ENCODE assay signal across 8 cellular contexts in genomic region chr5:88140863-88141694, GRCh38.
A peak's percentile ranks its signal among the peaks of the same experiment; 100 is the strongest.
DNase-seq lines count a peak whose midpoint lies in the region; ATAC-seq and TF ChIP-seq lines count a peak whose summit lies in the region.

No MANE protein-coding gene starts in this region.

- H3K9me3 Mint-ChIP-seq in natural killer cell, result no peaks in the 10 kb centered on the region
- H3K9me3 Mint-ChIP-seq in stimulated activated memory B cell treated with anti-CD40 and anti-IgM and Interleukin-4, amounts not matched to agents 10 μg/mL and 1 μg/mL and 100 μg/mL, for 72 hours, result no peaks in the 10 kb centered on the region

- no peak overlapping the region for H3K4me3 Mint-ChIP-seq in natural killer cell
- H3K4me3 Mint-ChIP-seq in stimulated activated memory B cell treated with anti-CD40 and anti-IgM and Interleukin-4, amounts not matched to agents 10 μg/mL and 1 μg/mL and 100 μg/mL, for 72 hours, result no peak overlapping the region

- H3K4me1 Mint-ChIP-seq in natural killer cell, result peaks cover 15 to 19% of the 10 kb centered on the region in 2 donors
- H3K4me1 Mint-ChIP-seq in stimulated activated memory B cell treated with anti-CD40 and anti-IgM and Interleukin-4, amounts not matched to agents 10 μg/mL and 1 μg/mL and 100 μg/mL, for 72 hours, result peaks cover 14% of the 10 kb centered on the region

- H3K27me3 ChIP-seq in Peyer's patch, result peaks cover 0 to 19% of the 10 kb centered on the region in 2 donors

- peak; percentile 86 to 95 (median 92) for ATAC-seq in natural killer cell
- peak; percentile 50 for ATAC-seq in stimulated activated memory B cell treated with anti-CD40 and anti-IgM and Interleukin-4, amounts not matched to agents 10 μg/mL and 1 μg/mL and 100 μg/mL, for 72 hours

- H3K9me3 ChIP-seq in Peyer's patch, result no peaks in the 10 kb centered on the region

- no peak for TF ChIP-seq POLR2A in Peyer's patch (IDR thresholded peaks at IDR 0.05)

- intact Hi-C loops in natural killer cell (cut with micrococcal nuclease), result loop anchor here (1.0 to 10.0 kb wide), 5 partner anchors 63 to 726 kb away; partner anchors contain the start of gene CCNH

- H3K36me3 ChIP-seq in Peyer's patch, result no peaks in the 10 kb centered on the region

- peak overlapping the region; percentile 12 to 62 (median 38) for H3K4me3 ChIP-seq in Peyer's patch
- H3K4me3 ChIP-seq in fibroblast of pulmonary artery (replicated peaks; ENCODE audit: low read depth, low read length), result peak overlapping the region; percentile 57

- H3K36me3 Mint-ChIP-seq in natural killer cell, result no peaks in the 10 kb centered on the region
- H3K36me3 Mint-ChIP-seq in stimulated activated memory B cell treated with anti-CD40 and anti-IgM and Interleukin-4, amounts not matched to agents 10 μg/mL and 1 μg/mL and 100 μg/mL, for 72 hours, result no peaks in the 10 kb centered on the region

- DNase-seq in EH (ENCODE audit: low read depth) (peak; percentile 98), H4 (ENCODE audit: low spot score) (peak; percentile 96), LHCN-M2 (ENCODE audit: low read depth) (peak; percentile 95), Peyer's patch (peak; percentile 46 to 94 (median 92)), fibroblast of pulmonary artery (ENCODE audit: low read depth) (peak; percentile 95), natural killer cell (peak; percentile 95)
- peak; percentile 39 to 61 for DNase-seq in activated T-helper 1 cell treated with anti-CD3 and anti-CD28 coated beads, Interleukin-2, amount 50 U/mL, for 16 hours (ENCODE audit: low read depth in 1 of 2, low spot score in 1 of 2)

- peaks cover 0 to 43% (median 0%) of the 10 kb centered on the region in 4 donors for H3K4me1 ChIP-seq in Peyer's patch

- H3K27ac ChIP-seq in Peyer's patch, result no peak overlapping the region

- peaks cover 17 to 19% of the 10 kb centered on the region in 2 donors for H3K27me3 Mint-ChIP-seq in natural killer cell (ENCODE audit: low read depth in 2 of 2)
- no peaks in the 10 kb centered on the region for H3K27me3 Mint-ChIP-seq in stimulated activated memory B cell treated with anti-CD40 and anti-IgM and Interleukin-4, amounts not matched to agents 10 μg/mL and 1 μg/mL and 100 μg/mL, for 72 hours

- H3K27ac Mint-ChIP-seq in natural killer cell, result no peak overlapping the region
- no peak overlapping the region for H3K27ac Mint-ChIP-seq in stimulated activated memory B cell treated with anti-CD40 and anti-IgM and Interleukin-4, amounts not matched to agents 10 μg/mL and 1 μg/mL and 100 μg/mL, for 72 hours

- TF ChIP-seq CTCF in Peyer's patch (IDR thresholded peaks at IDR 0.05) (peak in 4 of 6 experiments; percentile 52 to 63 (median 58)), fibroblast of pulmonary artery (IDR thresholded peaks at IDR 0.05; ENCODE audit: low read length, missing control alignments) (peak; percentile 50), natural killer cell (IDR thresholded peaks at IDR 0.05) (peak; percentile 68)
